In genomic region chr10:5509236-5509635, GRCh38 we compare ENCODE assay signal across 25 cellular contexts. TPM values are rescaled to one million over a fixed set of nuclear protein-coding genes. Genes with fewer than 3 reads are reported as not detected.
"Had no signal": no experiment of that assay in that cellular context is flagged by ENCODE, and none has a peak within 500 bp of the region (broad histone marks: within the 10 kb centered on the region; RNA-seq: fewer than 3 reads in every experiment).

No MANE protein-coding gene starts in this region.

- H3K4me2 ChIP-seq: smooth muscle cell had no signal

- H3K9me3 ChIP-seq: gastrocnemius medialis, heart right ventricle, ovary, thoracic aorta had no signal

- ATAC-seq: activated CD8-positive, alpha-beta T cell treated with anti-CD3 and anti-CD28 coated beads for 36 hours; gastrocnemius medialis; heart right ventricle; natural killer cell; sciatic nerve had no signal

- H3K36me3 ChIP-seq: cardiac muscle cell, gastrocnemius medialis, heart right ventricle, ovary, thoracic aorta had no signal

- H3K27me3 ChIP-seq: cardiac muscle cell, gastrocnemius medialis, ovary had no signal

- DNase-seq: activated CD4-positive, alpha-beta T cell treated with anti-CD3 and anti-CD28 coated beads, Interleukin-2, amount 10 ng/mL, durations not matched to agents 24 days and 14 days; activated CD4-positive, CD25-positive, alpha-beta regulatory T cell; activated CD8-positive, alpha-beta T cell treated with anti-CD3 and anti-CD28 coated beads for 36 hours; activated naive CD4-positive, alpha-beta T cell treated with Interleukin-2 at 50 U/mL for 16 hours; activated naive CD8-positive, alpha-beta T cell treated with anti-CD3 and anti-CD28 coated beads, Interleukin-2, amount 10 ng/mL, durations not matched to agents 7 days and 5 days; activated T-cell treated with anti-CD3 and anti-CD28 coated beads, Interleukin-2, amount 50 U/mL, for 1 hour; amygdala; endodermal cell; gastrocnemius medialis; heart right ventricle; immature natural killer cell; natural killer cell; stimulated activated CD4-positive, alpha-beta T cell treated with anti-CD3 and anti-CD28 coated beads, Interleukin-4, amount 100 ng/mL, for 1 hour; T-helper 1 cell; T-helper 9 cell had no signal

- H3K4me3 ChIP-seq: cardiac muscle cell, gastrocnemius medialis, heart right ventricle, ovary, smooth muscle cell, thoracic aorta had no signal

- H3K4me1 ChIP-seq: gastrocnemius medialis, heart right ventricle had no signal

- H3K27ac ChIP-seq: cardiac muscle cell, gastrocnemius medialis, heart right ventricle, ovary, thoracic aorta had no signal

RNA-seq across cellular contexts. Expression of gene CALML5, which starts 9.9 kb away (rescaled TPM):
- total RNA-seq: activated CD4-positive, alpha-beta T cell treated with anti-CD3 and anti-CD28 coated beads, Interleukin-2, amount 10 ng/mL, durations not matched to agents 24 days and 14 days; activated CD8-positive, alpha-beta T cell treated with anti-CD3 and anti-CD28 coated beads for 36 hours; activated naive CD8-positive, alpha-beta T cell treated with anti-CD3 and anti-CD28 coated beads, Interleukin-2, amount 10 ng/mL, durations not matched to agents 7 days and 5 days; activated T-helper 2 cell treated with anti-CD3 and anti-CD28 coated beads, Interferon-gamma antibody, Interleukin-2, Interleukin-4, amounts not matched to agents 10 μg/mL and 5 μg/mL and 100 μg/mL, durations not matched to agents 14 hours and 24 hours and 36 hours; cardiac muscle cell; dermis microvascular lymphatic vessel endothelial cell; endodermal cell; epithelial cell of proximal tubule; gastrocnemius medialis; heart right ventricle; mesenteric fat pad; natural killer cell; sciatic nerve; ureter had no signal
- polyA plus RNA-seq: cardiac muscle cell, heart right ventricle, immature natural killer cell, ovary had no signal

RNA-seq across cellular contexts. Expression of gene CALML3, which starts 15.5 kb away (rescaled TPM):
- total RNA-seq: activated CD4-positive, alpha-beta T cell treated with anti-CD3 and anti-CD28 coated beads, Interleukin-2, amount 10 ng/mL, durations not matched to agents 24 days and 14 days; activated CD8-positive, alpha-beta T cell treated with anti-CD3 and anti-CD28 coated beads for 36 hours; activated naive CD8-positive, alpha-beta T cell treated with anti-CD3 and anti-CD28 coated beads, Interleukin-2, amount 10 ng/mL, durations not matched to agents 7 days and 5 days; activated T-helper 2 cell treated with anti-CD3 and anti-CD28 coated beads, Interferon-gamma antibody, Interleukin-2, Interleukin-4, amounts not matched to agents 10 μg/mL and 5 μg/mL and 100 μg/mL, durations not matched to agents 14 hours and 24 hours and 36 hours; cardiac muscle cell; dermis microvascular lymphatic vessel endothelial cell; endodermal cell; epithelial cell of proximal tubule; gastrocnemius medialis; heart right ventricle; mesenteric fat pad; natural killer cell; sciatic nerve; thoracic aorta; ureter had no signal
- polyA plus RNA-seq: cardiac muscle cell, immature natural killer cell, smooth muscle cell had no signal
